20 cellular contexts compared by ENCODE assay signal in the genomic region with DNA sequence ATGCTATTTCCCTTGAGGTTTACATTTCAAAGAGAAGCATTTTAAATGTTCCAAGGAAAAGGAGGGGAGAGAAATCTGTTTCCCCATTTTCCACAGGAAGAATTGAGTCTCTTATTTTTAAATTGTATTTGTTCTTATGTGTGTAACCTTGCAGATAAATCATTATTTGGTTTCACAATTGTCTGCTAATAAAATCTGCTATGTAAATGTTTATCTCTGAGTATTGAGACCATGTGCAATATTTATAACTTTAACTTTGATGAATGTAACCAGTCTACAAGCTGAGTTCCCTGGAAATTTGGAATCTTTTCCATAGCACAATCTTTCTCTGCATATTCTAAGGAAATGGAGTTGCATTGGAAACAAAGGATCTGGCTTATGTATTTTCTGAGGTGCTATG.
"Had no signal": no experiment of that assay in that cellular context is flagged by ENCODE, and none has a peak within 500 bp of the region (broad histone marks: within the 10 kb centered on the region; RNA-seq: fewer than 3 reads in every experiment).

No MANE protein-coding gene starts in this region.

- H3K36me3 ChIP-seq: colonic mucosa, esophagus muscularis mucosa, gastrocnemius medialis, heart right ventricle, left lung, lower lobe of right lung had no signal

- H3K9me3 ChIP-seq: colonic mucosa, esophagus muscularis mucosa, gastrocnemius medialis, left lung, lower lobe of right lung, mucosa of descending colon had no signal

- DNase-seq: colonic mucosa; cortex of kidney; effector CD8-positive, alpha-beta T cell; effector memory CD8-positive, alpha-beta T cell; endodermal cell; foreskin fibroblast; foreskin melanocyte; gastrocnemius medialis; glutamatergic neuron; head of caudate nucleus; heart right ventricle; hippocampal formation; left cardiac atrium; left lung; left ventricle myocardium superior; lower lobe of right lung; mesenchymal stem cell; mucosa of descending colon; naive thymus-derived CD4-positive, alpha-beta T cell had no signal

- H3K27ac ChIP-seq: colonic mucosa, esophagus muscularis mucosa, gastrocnemius medialis, heart right ventricle, left lung, lower lobe of right lung had no signal

- ATAC-seq: effector memory CD8-positive, alpha-beta T cell; gastrocnemius medialis; heart right ventricle; left cardiac atrium; left lung; left ventricle myocardium superior; lower lobe of right lung; mucosa of descending colon; naive thymus-derived CD4-positive, alpha-beta T cell had no signal

- H3K4me1 ChIP-seq: colonic mucosa, gastrocnemius medialis, heart right ventricle, left lung, lower lobe of right lung had no signal

- H3K27me3 ChIP-seq: colonic mucosa, esophagus muscularis mucosa, gastrocnemius medialis, heart right ventricle, left lung had no signal

- H3K4me3 ChIP-seq: colonic mucosa, esophagus muscularis mucosa, gastrocnemius medialis, heart right ventricle, left lung, lower lobe of right lung, mucosa of descending colon had no signal
